2 cellular contexts compared by ENCODE assay signal in the genomic region with DNA sequence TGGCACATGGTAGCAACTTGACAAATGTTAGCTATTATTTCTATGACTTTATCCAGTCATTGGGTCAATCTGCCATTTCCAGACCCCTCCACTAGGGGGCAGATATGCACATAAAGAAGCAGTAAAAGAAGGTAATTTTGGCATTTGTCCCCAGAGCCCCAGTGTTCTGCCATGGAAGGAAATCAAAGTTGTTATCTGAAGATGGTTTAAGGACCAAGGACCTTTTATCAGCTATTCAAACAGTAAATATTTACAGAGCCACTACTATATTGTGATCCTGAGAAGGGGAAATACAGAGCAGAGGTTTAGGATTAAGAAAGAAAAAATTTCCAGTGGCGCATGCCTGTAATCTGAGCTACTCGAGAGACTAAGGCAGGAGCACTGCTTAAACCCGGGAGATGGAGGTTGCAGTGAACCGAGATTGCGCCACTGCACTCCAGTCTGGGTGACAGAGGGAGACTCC.
TF ChIP-seq lines count a peak whose summit lies in the region.

No MANE protein-coding gene starts in this region.

TF ChIP-seq in IMR-90, 13 proteins besides CTCF, POLR2A, EP300 and RAD21:
- TF ChIP-seq BHLHE40 (IDR thresholded peaks at IDR 0.05; ENCODE audit: low read depth, low read length) (no peak), SMC3 (IDR thresholded peaks at IDR 0.05; ENCODE audit: low read depth, low read length) (peak; percentile 85)

TF ChIP-seq in neural cell, 6 proteins besides CTCF, POLR2A, EP300 and RAD21:
- TF ChIP-seq EZH2 (IDR thresholded peaks at IDR 0.05; ENCODE audit: borderline replicate concordance, insufficient read depth, low read length, poor library complexity, severe bottlenecking) (no peak), SMC3 (conservative IDR thresholded peaks at IDR 0.05; ENCODE audit: poor library complexity) (peak; percentile 86)
- TF ChIP-seq, protein P1, sequence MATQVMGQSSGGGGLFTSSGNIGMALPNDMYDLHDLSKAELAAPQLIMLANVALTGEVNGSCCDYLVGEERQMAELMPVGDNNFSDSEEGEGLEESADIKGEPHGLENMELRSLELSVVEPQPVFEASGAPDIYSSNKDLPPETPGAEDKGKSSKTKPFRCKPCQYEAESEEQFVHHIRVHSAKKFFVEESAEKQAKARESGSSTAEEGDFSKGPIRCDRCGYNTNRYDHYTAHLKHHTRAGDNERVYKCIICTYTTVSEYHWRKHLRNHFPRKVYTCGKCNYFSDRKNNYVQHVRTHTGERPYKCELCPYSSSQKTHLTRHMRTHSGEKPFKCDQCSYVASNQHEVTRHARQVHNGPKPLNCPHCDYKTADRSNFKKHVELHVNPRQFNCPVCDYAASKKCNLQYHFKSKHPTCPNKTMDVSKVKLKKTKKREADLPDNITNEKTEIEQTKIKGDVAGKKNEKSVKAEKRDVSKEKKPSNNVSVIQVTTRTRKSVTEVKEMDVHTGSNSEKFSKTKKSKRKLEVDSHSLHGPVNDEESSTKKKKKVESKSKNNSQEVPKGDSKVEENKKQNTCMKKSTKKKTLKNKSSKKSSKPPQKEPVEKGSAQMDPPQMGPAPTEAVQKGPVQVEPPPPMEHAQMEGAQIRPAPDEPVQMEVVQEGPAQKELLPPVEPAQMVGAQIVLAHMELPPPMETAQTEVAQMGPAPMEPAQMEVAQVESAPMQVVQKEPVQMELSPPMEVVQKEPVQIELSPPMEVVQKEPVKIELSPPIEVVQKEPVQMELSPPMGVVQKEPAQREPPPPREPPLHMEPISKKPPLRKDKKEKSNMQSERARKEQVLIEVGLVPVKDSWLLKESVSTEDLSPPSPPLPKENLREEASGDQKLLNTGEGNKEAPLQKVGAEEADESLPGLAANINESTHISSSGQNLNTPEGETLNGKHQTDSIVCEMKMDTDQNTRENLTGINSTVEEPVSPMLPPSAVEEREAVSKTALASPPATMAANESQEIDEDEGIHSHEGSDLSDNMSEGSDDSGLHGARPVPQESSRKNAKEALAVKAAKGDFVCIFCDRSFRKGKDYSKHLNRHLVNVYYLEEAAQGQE (IDR thresholded peaks at IDR 0.05; ENCODE audit: borderline replicate concordance) = no peak
